22 cellular contexts compared by ENCODE assay signal in genomic region chr9:131968632-131969031, GRCh38.
"Had no signal": no experiment of that assay in that cellular context is flagged by ENCODE, and none has a peak within 500 bp of the region (broad histone marks: within the 10 kb centered on the region; RNA-seq: fewer than 3 reads in every experiment).

No MANE protein-coding gene starts in this region.

- DNase-seq: dorsolateral prefrontal cortex; effector CD4-positive, alpha-beta T cell; hypothalamus; immature natural killer cell; islet precursor cell; kidney glomerular epithelial cell; left colon; left ventricle myocardium inferior; lower lobe of right lung; naive thymus-derived CD8-positive, alpha-beta T cell; nephron progenitor cell; right cardiac atrium; sigmoid colon; stimulated activated CD4-positive, alpha-beta T cell treated with anti-CD3 and anti-CD28 coated beads, Interleukin-2, amount 100 ng/mL, for 24 hours; stimulated activated CD4-positive, alpha-beta T cell treated with anti-CD3 and anti-CD28 coated beads, Interleukin-4, amount 100 ng/mL, for 24 hours; stimulated activated naive CD4-positive, alpha-beta T cell treated with Interleukin-2 at 50 U/mL for 16 hours; stomach; testis; tibial artery; upper lobe of left lung had no signal

- H3K27me3 ChIP-seq: dorsolateral prefrontal cortex, sigmoid colon, stomach, testis, tibial artery, upper lobe of left lung had no signal

- H3K4me1 ChIP-seq: lower lobe of right lung, prostate gland, sigmoid colon, stomach, testis, tibial artery, upper lobe of left lung had no signal

- H3K27me3 Mint-ChIP-seq: naive thymus-derived CD8-positive, alpha-beta T cell had no signal

- H3K9me3 ChIP-seq: left ventricle myocardium inferior, lower lobe of right lung, prostate gland, sigmoid colon, stomach, testis, tibial artery, upper lobe of left lung had no signal

- H3K36me3 ChIP-seq: lower lobe of right lung, prostate gland, sigmoid colon, upper lobe of left lung had no signal

- H3K4me3 Mint-ChIP-seq: immature natural killer cell; naive thymus-derived CD8-positive, alpha-beta T cell; nephron progenitor cell; stimulated activated effector memory CD8-positive, alpha-beta T cell treated with anti-CD3 and anti-CD28 coated beads, Interleukin-12 subunit alpha, Interleukin-12 subunit beta, amount 100 ng/mL, for 72 hours had no signal

- H3K4me3 ChIP-seq: dorsolateral prefrontal cortex, left ventricle myocardium inferior, lower lobe of right lung, prostate gland, sigmoid colon, stomach, testis, tibial artery, upper lobe of left lung had no signal

- H3K9me3 Mint-ChIP-seq: stimulated activated effector memory CD8-positive, alpha-beta T cell treated with anti-CD3 and anti-CD28 coated beads, Interleukin-12 subunit alpha, Interleukin-12 subunit beta, amount 100 ng/mL, for 72 hours had no signal

- H3K27ac Mint-ChIP-seq: immature natural killer cell; naive thymus-derived CD8-positive, alpha-beta T cell; nephron progenitor cell; stimulated activated effector memory CD8-positive, alpha-beta T cell treated with anti-CD3 and anti-CD28 coated beads, Interleukin-12 subunit alpha, Interleukin-12 subunit beta, amount 100 ng/mL, for 72 hours had no signal

- H3K27ac ChIP-seq: left ventricle myocardium inferior, lower lobe of right lung, prostate gland, sigmoid colon, stomach, testis, tibial artery, upper lobe of left lung had no signal
